ENCODE assay signal across 19 cellular contexts in genomic region chr6:109804020-109804419, GRCh38.
DNase-seq lines count a peak whose midpoint lies in the region; ATAC-seq and TF ChIP-seq lines count a peak whose summit lies in the region.
"Had no signal": no experiment of that assay in that cellular context is flagged by ENCODE, and none has a peak within 500 bp of the region (broad histone marks: within the 10 kb centered on the region; RNA-seq: fewer than 3 reads in every experiment).

No MANE protein-coding gene starts in this region.

- H3K36me3 Mint-ChIP-seq in T-helper 2 cell treated with Interferon-gamma antibody and Interleukin-4, amounts not matched to agents 5 μg/mL and 100 μg/mL, for 36 hours (ENCODE audit: low read depth) = peaks cover 4% of the 10 kb centered on the region

- no peak overlapping the region for H3K4me3 Mint-ChIP-seq in T-helper 2 cell treated with Interferon-gamma antibody and Interleukin-4, amounts not matched to agents 5 μg/mL and 100 μg/mL, for 36 hours
- no peak overlapping the region for H3K4me3 Mint-ChIP-seq in stimulated activated naive CD8-positive, alpha-beta T cell treated with anti-CD3 and anti-CD28 coated beads, Interleukin-15, amount 100 ng/mL, for 72 hours
- H3K4me3 Mint-ChIP-seq: B cell; CD4-positive, CD25-positive, alpha-beta regulatory T cell; CD8-positive, alpha-beta T cell; H9; HFFc6 had no signal

- TF ChIP-seq CTCF in VCaP (conservative IDR thresholded peaks at IDR 0.05) = no peak

- H3K27me3 Mint-ChIP-seq in T-helper 2 cell treated with Interferon-gamma antibody and Interleukin-4, amounts not matched to agents 5 μg/mL and 100 μg/mL, for 36 hours (ENCODE audit: low read depth) = no peaks in the 10 kb centered on the region
- H3K27me3 Mint-ChIP-seq in stimulated activated naive CD8-positive, alpha-beta T cell treated with anti-CD3 and anti-CD28 coated beads, Interleukin-15, amount 100 ng/mL, for 72 hours = no peaks in the 10 kb centered on the region
- H3K27me3 Mint-ChIP-seq: B cell; CD4-positive, CD25-positive, alpha-beta regulatory T cell had no signal

- no peaks in the 10 kb centered on the region for H3K9me3 Mint-ChIP-seq in T-helper 2 cell treated with Interferon-gamma antibody and Interleukin-4, amounts not matched to agents 5 μg/mL and 100 μg/mL, for 36 hours
- no peaks in the 10 kb centered on the region for H3K9me3 Mint-ChIP-seq in stimulated activated naive CD8-positive, alpha-beta T cell treated with anti-CD3 and anti-CD28 coated beads, Interleukin-15, amount 100 ng/mL, for 72 hours
- H3K9me3 Mint-ChIP-seq: CD8-positive, alpha-beta T cell; H9; HFFc6 had no signal

- H3K27ac ChIP-seq in VCaP = peak overlapping the region; percentile 60
- H3K27ac ChIP-seq: 22Rv1, BLaER1, C4-2B, GM23248 had no signal

- no peak overlapping the region for H3K27ac Mint-ChIP-seq in T-helper 2 cell treated with Interferon-gamma antibody and Interleukin-4, amounts not matched to agents 5 μg/mL and 100 μg/mL, for 36 hours
- no peak overlapping the region for H3K27ac Mint-ChIP-seq in stimulated activated naive CD8-positive, alpha-beta T cell treated with anti-CD3 and anti-CD28 coated beads, Interleukin-15, amount 100 ng/mL, for 72 hours
- H3K27ac Mint-ChIP-seq: B cell; CD4-positive, CD25-positive, alpha-beta regulatory T cell; CD8-positive, alpha-beta T cell; H9; HFFc6 had no signal

- DNase-seq in T-helper 2 cell treated with Interferon-gamma antibody and Interleukin-4, amounts not matched to agents 5 μg/mL and 100 μg/mL, for 36 hours (ENCODE audit: low spot score) = peak; percentile 22
- DNase-seq in T-helper 2 cell (no peak), NAMALWA (ENCODE audit: low spot score) (no peak)
- no peak for DNase-seq in stimulated activated naive CD8-positive, alpha-beta T cell treated with anti-CD3 and anti-CD28 coated beads, Interleukin-15, Interleukin-2, amounts not matched to agents 100 U/mL and 50 U/mL, for 24 hours
- DNase-seq in stimulated activated naive CD8-positive, alpha-beta T cell treated with anti-CD3 and anti-CD28 coated beads, Interleukin-15, amount 100 ng/mL, for 72 hours = no peak
- no peak for DNase-seq in stimulated activated CD4-positive, alpha-beta T cell treated with anti-CD3 and anti-CD28 coated beads, Interleukin-12 subunit alpha, Interleukin-12 subunit beta, amount 100 ng/mL, for 4 hours
- DNase-seq: Caco-2; CD4-positive, CD25-positive, alpha-beta regulatory T cell; CD8-positive, alpha-beta T cell; DMS153; DND-41; GM23248; H9; HFFc6 had no signal

- no peaks in the 10 kb centered on the region for H3K4me1 Mint-ChIP-seq in T-helper 2 cell treated with Interferon-gamma antibody and Interleukin-4, amounts not matched to agents 5 μg/mL and 100 μg/mL, for 36 hours (ENCODE audit: low read depth)
- peaks cover 6% of the 10 kb centered on the region for H3K4me1 Mint-ChIP-seq in stimulated activated naive CD8-positive, alpha-beta T cell treated with anti-CD3 and anti-CD28 coated beads, Interleukin-15, amount 100 ng/mL, for 72 hours
- H3K4me1 Mint-ChIP-seq: CD4-positive, CD25-positive, alpha-beta regulatory T cell had no signal

- ATAC-seq in stimulated activated naive CD8-positive, alpha-beta T cell treated with anti-CD3 and anti-CD28 coated beads, Interleukin-15, Interleukin-2, amounts not matched to agents 100 U/mL and 50 U/mL, for 24 hours = peak; percentile 19
- no peak for ATAC-seq in stimulated activated naive CD8-positive, alpha-beta T cell treated with anti-CD3 and anti-CD28 coated beads, Interleukin-15, amount 100 ng/mL, for 72 hours
- ATAC-seq: CD8-positive, alpha-beta T cell had no signal
